ENCODE assay signal across 8 cellular contexts in the genomic region with DNA sequence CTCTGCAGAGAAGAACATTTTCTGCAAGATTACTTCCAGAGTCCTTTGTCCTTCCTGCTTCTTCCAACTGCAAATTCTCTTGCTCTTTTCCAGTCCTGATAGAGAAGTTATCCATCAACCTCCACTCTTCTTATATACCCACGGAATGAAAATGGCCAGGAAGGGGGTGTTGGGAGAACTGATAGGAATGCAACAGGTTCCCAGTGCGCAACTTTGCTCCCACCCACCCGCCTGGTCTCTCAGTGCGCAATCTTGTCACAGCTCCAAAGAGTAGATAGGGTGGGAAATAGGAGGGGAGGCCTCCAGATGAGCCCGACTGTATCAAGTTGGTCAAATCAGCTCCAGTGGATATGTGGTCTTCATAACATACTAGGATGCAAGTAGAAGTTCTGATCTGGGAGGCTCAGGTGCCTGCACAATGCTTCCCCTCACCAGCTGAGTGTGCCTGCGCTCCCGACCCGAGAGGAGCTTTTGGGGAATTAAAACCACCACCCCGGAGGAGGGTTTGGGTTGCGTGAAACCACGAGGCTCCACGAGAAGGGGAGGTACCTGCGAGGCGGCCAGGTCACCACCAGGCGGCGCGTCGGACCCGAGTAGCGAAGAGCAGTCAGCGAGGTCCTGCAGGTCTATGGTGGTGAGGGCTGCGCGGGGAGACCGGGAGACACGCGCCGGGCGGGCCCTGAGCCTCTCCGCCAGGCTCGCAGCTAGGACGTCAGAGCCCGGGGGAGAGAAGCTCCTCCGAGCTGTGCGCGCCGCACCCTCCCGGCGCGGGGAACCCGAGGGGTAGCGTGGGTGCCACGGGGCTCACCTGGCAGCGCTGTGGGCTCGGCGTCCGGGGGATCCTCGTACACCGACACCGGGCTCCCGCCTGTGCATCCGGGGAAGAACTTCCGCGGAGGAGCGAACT. TPM values are rescaled to one million over a fixed set of nuclear protein-coding genes. Genes with fewer than 3 reads are reported as not detected.
A peak's percentile ranks its signal among the peaks of the same experiment; 100 is the strongest.
DNase-seq lines count a peak whose midpoint lies in the region; ATAC-seq lines count a peak whose summit lies in the region.

No MANE protein-coding gene starts in this region.

- H3K4me3 ChIP-seq in urinary bladder (ENCODE audit: low read depth, low read length) = peak overlapping the region; percentile 30

- in situ Hi-C loops in ACHN (cut with HindIII; ENCODE audit: low pct_ligation_motif_present, low pct_unique_long_range_greater_than_20kb, low sequenced_read_pairs) = no loop called here

- no peak overlapping the region for H3K27ac ChIP-seq in urinary bladder (ENCODE audit: low read depth)

- peaks cover 12 to 30% of the 10 kb centered on the region in 2 donors for H3K4me1 Mint-ChIP-seq in effector memory CD8-positive, alpha-beta T cell (ENCODE audit: low read depth in 2 of 2)

- no peaks in the 10 kb centered on the region for H3K36me3 ChIP-seq in urinary bladder (ENCODE audit: insufficient read depth)

- ATAC-seq in GM18498 (IDR thresholded peaks at IDR 0.05; ENCODE audit: unreplicated experiment) = peak; percentile 55
- ATAC-seq in HG03095 (IDR thresholded peaks at IDR 0.05; ENCODE audit: unreplicated experiment) = peak; percentile 59
- ATAC-seq in effector memory CD8-positive, alpha-beta T cell (replicated peaks) = peak; percentile 51

- no peak overlapping the region for H3K27ac Mint-ChIP-seq in effector memory CD8-positive, alpha-beta T cell

- H3K36me3 Mint-ChIP-seq in effector memory CD8-positive, alpha-beta T cell (ENCODE audit: insufficient read depth) = peaks cover 7% of the 10 kb centered on the region

- H3K4me1 ChIP-seq in urinary bladder (ENCODE audit: insufficient read depth) = no peaks in the 10 kb centered on the region

- peaks cover 85 to 96% of the 10 kb centered on the region in 2 donors for H3K27me3 Mint-ChIP-seq in effector memory CD8-positive, alpha-beta T cell

- DNase-seq in ACHN (peak; percentile 83), NCI-H2171 treated with DMSO at 0.1 percent for 48 hours (lab: John Stamatoyannopoulos, UW) (peak; percentile 94), myocyte (ENCODE audit: low read depth) (peak; percentile 22)
- peak in 3 of 4 experiments; percentile 10 to 22 (median 15) for DNase-seq in activated CD4-positive, CD25-positive, alpha-beta regulatory T cell (lab: John Stamatoyannopoulos, UW)
- DNase-seq in effector memory CD8-positive, alpha-beta T cell = peak in 1 of 3 experiments; percentile 23

- WGBS in urinary bladder = 4% methylated on average over 54 of the region's 54 CpGs

- peak overlapping the region; percentile 72 to 80 for H3K4me3 Mint-ChIP-seq in effector memory CD8-positive, alpha-beta T cell

- no peaks in the 10 kb centered on the region for H3K9me3 Mint-ChIP-seq in effector memory CD8-positive, alpha-beta T cell

RNA-seq across cellular contexts. Expression of gene MCIDAS, which starts 0.8 kb away (rescaled TPM):
- total RNA-seq in myocyte (not detected in 2 replicates), urinary bladder (0.32 TPM)
- polyA plus RNA-seq in myocyte (2012) = not detected
- 0.23 TPM for polyA plus RNA-seq in urinary bladder

RNA-seq across cellular contexts. Expression of gene CCNO, which starts 7.1 kb away (rescaled TPM):
- total RNA-seq in myocyte (2.3 and 2.6 TPM in 2 replicates), urinary bladder (1.6 TPM)
- 2.7 TPM for polyA plus RNA-seq in myocyte (2012)
- polyA plus RNA-seq in urinary bladder = 2.8 TPM

RNA-seq across cellular contexts. Expression of gene CDC20B, which starts 53.3 kb away (rescaled TPM):
- total RNA-seq in myocyte (not detected in 2 replicates), urinary bladder (not detected)
- polyA plus RNA-seq in myocyte (2012) = not detected
- not detected for polyA plus RNA-seq in urinary bladder
